Comparison of ENCODE assay signal across 31 cellular contexts in genomic region chr20:63376283-63377250, GRCh38. TPM values are rescaled to one million over a fixed set of nuclear protein-coding genes. Genes with fewer than 3 reads are reported as not detected.
"Had no signal": no experiment of that assay in that cellular context is flagged by ENCODE, and none has a peak within 500 bp of the region (broad histone marks: within the 10 kb centered on the region; RNA-seq: fewer than 3 reads in every experiment).

No MANE protein-coding gene starts in this region.

- H3K4me3 ChIP-seq: ascending aorta, coronary artery, heart right ventricle, left lung, lower lobe of right lung, psoas muscle, right atrium auricular region, spleen, tibial nerve had no signal

- H3K36me3 ChIP-seq: ascending aorta, brain microvascular endothelial cell, heart right ventricle, left lung, lower lobe of right lung, right atrium auricular region, spleen, tibial nerve had no signal

- H3K9me3 ChIP-seq: ascending aorta, heart right ventricle, left lung, lower lobe of right lung, psoas muscle, right atrium auricular region, spleen, tibial nerve had no signal

- H3K4me1 ChIP-seq: ascending aorta, left lung, lower lobe of right lung, psoas muscle, tibial nerve had no signal

- ATAC-seq: activated T-cell treated with anti-CD3 and anti-CD28 coated beads, Interleukin-2, amount 50 U/mL, for 72 hours; effector memory CD8-positive, alpha-beta T cell; esophagus mucosa; heart right ventricle; left lung; lower lobe of right lung; natural killer cell; psoas muscle; T-cell had no signal

- DNase-seq: activated CD4-positive, alpha-beta T cell treated with anti-CD3 and anti-CD28 coated beads for 4 hours; activated CD4-positive, alpha-beta T cell treated with anti-CD3 and anti-CD28 coated beads, Interleukin-2, amount 50 U/mL, for 4 hours; activated CD4-positive, CD25-positive, alpha-beta regulatory T cell; activated effector memory CD4-positive, alpha-beta T cell treated with Interleukin-2 at 50 U/mL for 16 hours; activated naive CD4-positive, alpha-beta T cell treated with Interleukin-2 at 50 U/mL for 16 hours; activated naive CD8-positive, alpha-beta T cell treated with anti-CD3 and anti-CD28 coated beads, Interleukin-2, amount 10 ng/mL, durations not matched to agents 7 days and 5 days; activated T-cell treated with anti-CD3 and anti-CD28 coated beads for 4 hours; activated T-cell treated with anti-CD3 and anti-CD28 coated beads, Interleukin-2, amount 50 U/mL, for 72 hours; brain microvascular endothelial cell; effector memory CD8-positive, alpha-beta T cell; foreskin fibroblast; heart right ventricle; lower lobe of right lung; mesenchymal stem cell; natural killer cell; occipital lobe; psoas muscle; spleen; stimulated activated naive CD4-positive, alpha-beta T cell treated with Interleukin-2 at 50 U/mL for 16 hours; T-cell had no signal

- H3K27ac ChIP-seq: ascending aorta, brain microvascular endothelial cell, coronary artery, heart right ventricle, left lung, lower lobe of right lung, parathyroid adenoma, psoas muscle, right atrium auricular region, spleen, tibial nerve had no signal

- H3K27me3 ChIP-seq: ascending aorta had no signal

- H3K4me3 Mint-ChIP-seq: activated naive CD8-positive, alpha-beta T cell treated with anti-CD3 and anti-CD28 coated beads, Interleukin-2, amount 10 ng/mL, durations not matched to agents 7 days and 5 days; activated T-cell treated with anti-CD3 and anti-CD28 coated beads, Interleukin-2, amount 50 U/mL, for 72 hours; effector memory CD8-positive, alpha-beta T cell; natural killer cell; T-cell had no signal

- H3K9me3 Mint-ChIP-seq: activated naive CD8-positive, alpha-beta T cell treated with anti-CD3 and anti-CD28 coated beads, Interleukin-2, amount 10 ng/mL, durations not matched to agents 7 days and 5 days; activated T-cell treated with anti-CD3 and anti-CD28 coated beads, Interleukin-2, amount 50 U/mL, for 72 hours; effector memory CD8-positive, alpha-beta T cell; natural killer cell; T-cell had no signal

- H3K36me3 Mint-ChIP-seq: activated naive CD8-positive, alpha-beta T cell treated with anti-CD3 and anti-CD28 coated beads, Interleukin-2, amount 10 ng/mL, durations not matched to agents 7 days and 5 days; natural killer cell; T-cell had no signal

- H3K27ac Mint-ChIP-seq: activated naive CD8-positive, alpha-beta T cell treated with anti-CD3 and anti-CD28 coated beads, Interleukin-2, amount 10 ng/mL, durations not matched to agents 7 days and 5 days; activated T-cell treated with anti-CD3 and anti-CD28 coated beads, Interleukin-2, amount 50 U/mL, for 72 hours; effector memory CD8-positive, alpha-beta T cell; natural killer cell; T-cell had no signal

- H3K4me1 Mint-ChIP-seq: activated naive CD8-positive, alpha-beta T cell treated with anti-CD3 and anti-CD28 coated beads, Interleukin-2, amount 10 ng/mL, durations not matched to agents 7 days and 5 days; natural killer cell; T-cell had no signal

RNA-seq across cellular contexts. Expression of gene CHRNA4, which starts 15.4 kb away (rescaled TPM):
- total RNA-seq: activated naive CD8-positive, alpha-beta T cell treated with anti-CD3 and anti-CD28 coated beads, Interleukin-2, amount 10 ng/mL, durations not matched to agents 7 days and 5 days; activated T-cell treated with anti-CD3 and anti-CD28 coated beads, Interleukin-2, amount 50 U/mL, for 72 hours; ascending aorta; endothelial cell of umbilical vein; esophagus mucosa; left lung; lower lobe of right lung; mononuclear cell; natural killer cell; right atrium auricular region; T-cell; T-helper 2 cell treated with Interferon-gamma antibody and Interleukin-4, amounts not matched to agents 100 ng/mL and 5 ng/mL, for 36 hours had no signal
- polyA plus RNA-seq: endothelial cell of umbilical vein, urinary bladder had no signal
